Comparison of ENCODE assay signal across 8 cellular contexts in genomic region chr7:29564455-29565185, GRCh38. TPM values are rescaled to one million over a fixed set of nuclear protein-coding genes. Genes with fewer than 3 reads are reported as not detected.
A peak's percentile ranks its signal among the peaks of the same experiment; 100 is the strongest.
DNase-seq lines count a peak whose midpoint lies in the region; FAIRE-seq and TF ChIP-seq lines count a peak whose summit lies in the region.

No MANE protein-coding gene starts in this region.

- peak overlapping the region; percentile 8 for H3K27ac Mint-ChIP-seq in astrocyte (ENCODE audit: unreplicated experiment)
- H3K27ac Mint-ChIP-seq in progenitor cell of endocrine pancreas: peak overlapping the region; percentile 95

- DNase-seq in EH (ENCODE audit: low read depth) (peak; percentile 60), LNCaP clone FGC (ENCODE audit: low read depth) (no peak), astrocyte (ENCODE audit: low read depth) (peak; percentile 46), hepatic stellate cell (ENCODE audit: low spot score) (peak; percentile 77), progenitor cell of endocrine pancreas (ENCODE audit: low spot score, unreplicated experiment) (peak; percentile 41), GF-D8 (lab: John Stamatoyannopoulos, UW) (no peak), OCI-M2 (lab: John Stamatoyannopoulos, UW; ENCODE audit: unreplicated experiment) (no peak)
- no peak for DNase-seq in stimulated activated CD4-positive, alpha-beta T cell treated with anti-CD3 and anti-CD28 coated beads, Interleukin-4, amount 100 ng/mL, for 4 hours

- no peak for FAIRE-seq in astrocyte (lab: Jason Lieb, UNC)

- peak overlapping the region; percentile 60 for H3K9ac ChIP-seq in astrocyte (ENCODE audit: low read length)

- no peaks in the 10 kb centered on the region for H3K36me3 ChIP-seq in astrocyte (ENCODE audit: insufficient read depth, low read length)

- no peaks in the 10 kb centered on the region for H3K9me3 ChIP-seq in astrocyte (ENCODE audit: insufficient read depth, low read depth, low read length)

- peaks cover 24% of the 10 kb centered on the region for H3K4me1 ChIP-seq in astrocyte (ENCODE audit: insufficient read depth, low read length)

- peak overlapping the region; percentile 93 for H2AFZ ChIP-seq in astrocyte (ENCODE audit: low read depth, low read length)

- H3K4me3 ChIP-seq in LNCaP clone FGC (ENCODE audit: low read depth, low read length): peak overlapping the region; percentile 56
- peak overlapping the region; percentile 76 for H3K4me3 ChIP-seq in astrocyte (ENCODE audit: insufficient read depth, low read depth, low read length)

- peak overlapping the region; percentile 98 for H3K4me2 ChIP-seq in astrocyte (ENCODE audit: low read length)

- no peak overlapping the region for H3K27ac ChIP-seq in astrocyte (ENCODE audit: low read depth, low read length)

- H3K36me3 Mint-ChIP-seq in astrocyte (ENCODE audit: low read depth, unreplicated experiment) (no peaks in the 10 kb centered on the region), progenitor cell of endocrine pancreas (ENCODE audit: insufficient read depth) (peaks cover 7% of the 10 kb centered on the region)

- no peaks in the 10 kb centered on the region for H3K4me1 Mint-ChIP-seq in astrocyte (ENCODE audit: low read depth, unreplicated experiment)
- H3K4me1 Mint-ChIP-seq in progenitor cell of endocrine pancreas (ENCODE audit: low read depth): peaks cover 24% of the 10 kb centered on the region

- H4K20me1 ChIP-seq in astrocyte (ENCODE audit: insufficient read depth, low read length): no peaks in the 10 kb centered on the region

- TF ChIP-seq CTCF in LNCaP clone FGC (IDR thresholded peaks at IDR 0.05; ENCODE audit: control insufficient read depth, extremely low read depth, insufficient read depth): no peak
- no peak for TF ChIP-seq CTCF in astrocyte (IDR thresholded peaks at IDR 0.05; ENCODE audit: insufficient read depth, low read depth, low read length)
- peak; percentile 9 for TF ChIP-seq CTCF in progenitor cell of endocrine pancreas (IDR thresholded peaks at IDR 0.05; ENCODE audit: unreplicated experiment)

- H3K9me3 Mint-ChIP-seq in astrocyte (ENCODE audit: unreplicated experiment): no peaks in the 10 kb centered on the region
- H3K9me3 Mint-ChIP-seq in progenitor cell of endocrine pancreas (ENCODE audit: low read depth): no peaks in the 10 kb centered on the region

- H3K4me3 Mint-ChIP-seq in astrocyte (ENCODE audit: unreplicated experiment) (peak overlapping the region; percentile 87), progenitor cell of endocrine pancreas (ENCODE audit: low read depth) (peak overlapping the region; percentile 98)

- H3K27me3 Mint-ChIP-seq in astrocyte (ENCODE audit: low read depth, unreplicated experiment) (peaks cover 7% of the 10 kb centered on the region), progenitor cell of endocrine pancreas (peaks cover 9% of the 10 kb centered on the region)

- no peaks in the 10 kb centered on the region for H3K79me2 ChIP-seq in astrocyte (ENCODE audit: insufficient read depth, low read length)

- peaks cover 37% of the 10 kb centered on the region for H3K27me3 ChIP-seq in astrocyte (ENCODE audit: insufficient read depth, low read length)

RNA-seq across cellular contexts. Expression of gene PRR15, which starts 1.0 kb away (rescaled TPM):
- 7.2 and 11.1 TPM in 2 replicates for total RNA-seq in astrocyte
- total RNA-seq in progenitor cell of endocrine pancreas: 13.0 and 16.0 TPM in 2 replicates

Comparison
In these comparisons a context has a peak if more than half of its experiments do, and no peak if none do; other contexts are left out.
1. DNase-seq: peak in EH (single experiment), astrocyte (single experiment), hepatic stellate cell (single experiment) and progenitor cell of endocrine pancreas (single experiment); none in LNCaP clone FGC (single experiment), GF-D8 (single experiment), OCI-M2 (single experiment) and stimulated activated CD4-positive, alpha-beta T cell treated with anti-CD3 and anti-CD28 coated beads, Interleukin-4, amount 100 ng/mL, for 4 hours (0 of 2).